In genomic region chr15:59917504-59918157, GRCh38 we compare ENCODE assay signal across 8 cellular contexts.
A peak's percentile ranks its signal among the peaks of the same experiment; 100 is the strongest.
DNase-seq lines count a peak whose midpoint lies in the region; ATAC-seq and TF ChIP-seq lines count a peak whose summit lies in the region.

No MANE protein-coding gene starts in this region.

- no peak overlapping the region for H3K4me3 ChIP-seq in HFF-Myc (replicated peaks; ENCODE audit: low read depth, low read length)

- no peak for ATAC-seq in GM21528 (IDR thresholded peaks at IDR 0.05; ENCODE audit: low FRiP score, unreplicated experiment)

- DNase-seq in HFF-Myc (ENCODE audit: extremely low read depth, low read depth) (peak; percentile 22), NCI-H1105 (lab: John Stamatoyannopoulos, UW) (peak; percentile 85), T-helper 22 cell (ENCODE audit: low read depth) (peak; percentile 13), amniotic stem cell (lab: John Stamatoyannopoulos, UW) (peak; percentile 10), iris pigment epithelial cell (ENCODE audit: low read depth) (peak; percentile 41)
- DNase-seq in stimulated activated CD4-positive, alpha-beta T cell treated with anti-CD3 and anti-CD28 coated beads, TNF-alpha, amount 100 ng/mL, for 1 hour (ENCODE audit: low read depth in 3 of 3, low spot score in 1 of 3) = peak; percentile 3 to 56 (median 33)

- TF ChIP-seq CTCF in GM12874 (IDR thresholded peaks at IDR 0.05; ENCODE audit: insufficient read depth, low read depth, low read length) (peak; percentile 62), HFF-Myc (IDR thresholded peaks at IDR 0.05; ENCODE audit: low read depth, low read length, missing control alignments) (peak; percentile 56)

Comparison
In these comparisons a context has a peak if more than half of its experiments do, and no peak if none do; other contexts are left out.
1. DNase-seq: peak in every context shown above with its lines; median percentile 85 in NCI-H1105; 41 in iris pigment epithelial cell; 33 in stimulated activated CD4-positive, alpha-beta T cell treated with anti-CD3 and anti-CD28 coated beads, TNF-alpha, amount 100 ng/mL, for 1 hour; 22 in HFF-Myc; 13 in T-helper 22 cell; 10 in amniotic stem cell.